ENCODE assay signal across 20 cellular contexts in genomic region chr14:105470163-105470811, GRCh38. TPM values are rescaled to one million over a fixed set of nuclear protein-coding genes. Genes with fewer than 3 reads are reported as not detected.
DNase-seq lines count a peak whose midpoint lies in the region; ATAC-seq and TF ChIP-seq lines count a peak whose summit lies in the region.
"Had no signal": no experiment of that assay in that cellular context is flagged by ENCODE, and none has a peak within 500 bp of the region (broad histone marks: within the 10 kb centered on the region; RNA-seq: fewer than 3 reads in every experiment).

No MANE protein-coding gene starts in this region.

- POLR2A ChIA-PET in A673 (lab: Charles Lee; ENCODE audit: low non-redundant PET) = interaction anchor here (0.6 kb wide), 1 partner anchor 28 kb away, joined by 5 read pairs; no protein-coding TSS in a partner anchor

- H3K79me2 ChIP-seq in neural progenitor cell (ENCODE audit: low read depth) = no peaks in the 10 kb centered on the region

- H3K9ac ChIP-seq in NT2/D1 (ENCODE audit: insufficient read length, low read depth) (peak overlapping the region; percentile 8), endocrine pancreas (ENCODE audit: control insufficient read depth, insufficient read depth, low read length) (peak overlapping the region; percentile 35), neural progenitor cell (no peak overlapping the region)

- H3K9me3 ChIP-seq in A673 (ENCODE audit: low read depth, low read length, poor library complexity, severe bottlenecking) = no peaks in the 10 kb centered on the region
- H3K9me3 ChIP-seq in NT2/D1 (ENCODE audit: insufficient read depth, low read length) = no peaks in the 10 kb centered on the region
- no peaks in the 10 kb centered on the region for H3K9me3 ChIP-seq in endocrine pancreas (ENCODE audit: control insufficient read depth, low read length)
- no peaks in the 10 kb centered on the region for H3K9me3 ChIP-seq in neural progenitor cell (ENCODE audit: low read depth)
- H3K9me3 ChIP-seq: HAP-1 had no signal

- H3K27ac ChIP-seq in A673 (ENCODE audit: low read depth, low read length, poor library complexity, severe bottlenecking) (peak overlapping the region; percentile 77), neural progenitor cell (peak overlapping the region; percentile 46)

- peaks cover 20% of the 10 kb centered on the region for H3K36me3 ChIP-seq in A673 (ENCODE audit: insufficient read depth, low read length, poor library complexity, severe bottlenecking)
- peaks cover 45% of the 10 kb centered on the region for H3K36me3 ChIP-seq in NT2/D1 (ENCODE audit: insufficient read depth, insufficient read length, low read length)
- H3K36me3 ChIP-seq in endocrine pancreas (ENCODE audit: control insufficient read depth, insufficient read depth, low read length) = no peaks in the 10 kb centered on the region
- no peaks in the 10 kb centered on the region for H3K36me3 ChIP-seq in neural progenitor cell

- H2AFZ ChIP-seq in neural progenitor cell (replicated peaks) = no peak overlapping the region

- H3K4me3 ChIP-seq in A673 (ENCODE audit: low read depth, low read length, poor library complexity, severe bottlenecking) (no peak overlapping the region), NT2/D1 (ENCODE audit: insufficient read length, low read depth) (no peak overlapping the region), endocrine pancreas (ENCODE audit: control insufficient read depth, insufficient read depth, low read length) (no peak overlapping the region), neural progenitor cell (no peak overlapping the region)
- H3K4me3 ChIP-seq: HAP-1 had no signal

- H3K27ac Mint-ChIP-seq in neural progenitor cell = no peak overlapping the region
- H3K27ac Mint-ChIP-seq: activated CD4-positive, alpha-beta memory T cell treated with anti-CD3 and anti-CD28 coated beads, Interleukin-2, amount 10 ng/mL, durations not matched to agents 7 days and 5 days; CD4-positive, CD25-positive, alpha-beta regulatory T cell; effector memory CD8-positive, alpha-beta T cell had no signal

- H4K20me1 ChIP-seq in neural progenitor cell (ENCODE audit: low read depth) = peaks cover 43% of the 10 kb centered on the region

- DNase-seq in A673 (ENCODE audit: low spot score) (no peak), NT2/D1 (ENCODE audit: low read depth, low spot score) (no peak), neural progenitor cell (ENCODE audit: low spot score) (no peak), RPMI8226 (no peak)
- DNase-seq in activated naive CD4-positive, alpha-beta T cell treated with Interleukin-2 at 50 U/mL for 16 hours = no peak
- DNase-seq: activated CD4-positive, alpha-beta memory T cell treated with anti-CD3 and anti-CD28 coated beads, Interleukin-2, amount 10 ng/mL, durations not matched to agents 7 days and 5 days; CD4-positive, CD25-positive, alpha-beta regulatory T cell; DMS153; effector memory CD8-positive, alpha-beta T cell; GF-D8; glutamatergic neuron; NCI-H1105; stimulated activated CD4-positive, alpha-beta T cell treated with anti-CD3 and anti-CD28 coated beads, Interleukin-12 subunit alpha, Interleukin-12 subunit beta, amount 100 ng/mL, for 4 hours; T-helper 9 cell had no signal

- no peaks in the 10 kb centered on the region for H3K27me3 Mint-ChIP-seq in neural progenitor cell (ENCODE audit: insufficient read depth, low read depth)
- H3K27me3 Mint-ChIP-seq: CD4-positive, CD25-positive, alpha-beta regulatory T cell; central memory CD8-positive, alpha-beta T cell; effector memory CD8-positive, alpha-beta T cell had no signal

- CTCF ChIA-PET in A673 (lab: Charles Lee) = interaction anchor here (0.6 to 2.0 kb wide), 4 partner anchors 11 to 69 kb away, joined by 4 to 17 read pairs (median 9); no protein-coding TSS in a partner anchor

- no peaks in the 10 kb centered on the region for H3K27me3 ChIP-seq in A673 (replicated peaks; ENCODE audit: insufficient read depth, low read depth, low read length, poor library complexity)
- H3K27me3 ChIP-seq in NT2/D1 (ENCODE audit: insufficient read depth, insufficient read length) = no peaks in the 10 kb centered on the region
- H3K27me3 ChIP-seq in endocrine pancreas (ENCODE audit: control insufficient read depth, insufficient read depth, low read length) = no peaks in the 10 kb centered on the region
- H3K27me3 ChIP-seq in neural progenitor cell = peaks cover 7% of the 10 kb centered on the region

- intact Hi-C loops in A673 (cut with micrococcal nuclease; ENCODE audit: unreplicated experiment) = no loop called here

- TF ChIP-seq CTCF in A673 (conservative IDR thresholded peaks at IDR 0.05; ENCODE audit: low read depth, low read length) (no peak), neural progenitor cell (IDR thresholded peaks at IDR 0.05) (no peak)

- H3K36me3 Mint-ChIP-seq in neural progenitor cell = no peaks in the 10 kb centered on the region
- H3K36me3 Mint-ChIP-seq: CD4-positive, CD25-positive, alpha-beta regulatory T cell had no signal

- H3K4me1 ChIP-seq in A673 (ENCODE audit: insufficient read depth, low read length, poor library complexity, severe bottlenecking) (peaks cover 52% of the 10 kb centered on the region), NT2/D1 (ENCODE audit: insufficient read depth, insufficient read length) (peaks cover 21% of the 10 kb centered on the region), endocrine pancreas (ENCODE audit: control insufficient read depth, insufficient read depth, low read length) (no peaks in the 10 kb centered on the region), neural progenitor cell (peaks cover 21% of the 10 kb centered on the region)

- ATAC-seq in HG03442 (IDR thresholded peaks at IDR 0.05; ENCODE audit: unreplicated experiment) (no peak), GM19328 (IDR thresholded peaks at IDR 0.05; ENCODE audit: unreplicated experiment) (no peak)
- ATAC-seq: effector memory CD8-positive, alpha-beta T cell; SK-N-SH treated with all-trans-retinoic acid at 6 μM for 48 hours had no signal

- no peak overlapping the region for H3K4me3 Mint-ChIP-seq in neural progenitor cell
- H3K4me3 Mint-ChIP-seq: activated CD4-positive, alpha-beta memory T cell treated with anti-CD3 and anti-CD28 coated beads, Interleukin-2, amount 10 ng/mL, durations not matched to agents 7 days and 5 days; CD4-positive, CD25-positive, alpha-beta regulatory T cell; central memory CD8-positive, alpha-beta T cell; effector memory CD8-positive, alpha-beta T cell had no signal

- H3K4me2 ChIP-seq in neural progenitor cell = no peak overlapping the region

- no TSS peak for BruUV-seq in A673 (replicated peaks; lab: Mats Ljungman, UMichigan)

- H3F3A ChIP-seq in neural progenitor cell (ENCODE audit: low read depth) = peaks cover 22% of the 10 kb centered on the region

- peaks cover 11% of the 10 kb centered on the region for H3K4me1 Mint-ChIP-seq in neural progenitor cell
- H3K4me1 Mint-ChIP-seq: central memory CD8-positive, alpha-beta T cell had no signal

- no peaks in the 10 kb centered on the region for H3K9me3 Mint-ChIP-seq in neural progenitor cell
- H3K9me3 Mint-ChIP-seq: activated CD4-positive, alpha-beta memory T cell treated with anti-CD3 and anti-CD28 coated beads, Interleukin-2, amount 10 ng/mL, durations not matched to agents 7 days and 5 days; CD4-positive, CD25-positive, alpha-beta regulatory T cell; central memory CD8-positive, alpha-beta T cell; effector memory CD8-positive, alpha-beta T cell had no signal

RNA-seq across cellular contexts. Expression of gene CRIP2, which starts 4.3 kb away (rescaled TPM):
- 154 and 192 TPM in 2 replicates for total RNA-seq in A673 (2021)
- total RNA-seq in neural progenitor cell (ENCODE audit: low replicate concordance) = 0.30 and 3.5 TPM in 2 replicates

RNA-seq across cellular contexts. Expression of gene CRIP1, which starts 16.4 kb away (rescaled TPM):
- total RNA-seq in A673 (2021) (42.4 and 47.7 TPM in 2 replicates), neural progenitor cell (ENCODE audit: low replicate concordance) (2.6 TPM in 1 of 2 replicates, not detected in the other)

RNA-seq across cellular contexts. Expression of gene TEDC1, which starts 20.8 kb away (rescaled TPM):
- total RNA-seq in A673 (2021) (34.0 and 48.0 TPM in 2 replicates), neural progenitor cell (ENCODE audit: low replicate concordance) (3.6 and 25.0 TPM in 2 replicates)

RNA-seq across cellular contexts. Expression of gene MTA1, which starts 50.7 kb away (rescaled TPM):
- total RNA-seq in A673 (2021) = 238 and 250 TPM in 2 replicates
- 59.8 and 117 TPM in 2 replicates for total RNA-seq in neural progenitor cell (ENCODE audit: low replicate concordance)

RNA-seq across cellular contexts. Expression of gene TMEM121, which starts 56.1 kb away (rescaled TPM):
- total RNA-seq in A673 (2021) (3.1 and 4.7 TPM in 2 replicates), neural progenitor cell (ENCODE audit: low replicate concordance) (0.90 and 3.6 TPM in 2 replicates)

Comparison
In these comparisons a context has a peak if more than half of its experiments do, and no peak if none do; other contexts are left out.
1. RNA of gene CRIP2, which starts 4.3 kb away (total RNA-seq): 154 to 192 TPM in A673; 0.30 to 3.5 TPM in neural progenitor cell; every median in the first group is over 10 times any median in the second.
2. RNA of gene CRIP1, which starts 16.4 kb away (total RNA-seq): 42.4 to 47.7 TPM in A673; 2.6 TPM in neural progenitor cell; every median in the first group is over 10 times any median in the second.